In genomic region chr2:109613922-109614714, GRCh38 we compare ENCODE assay signal across 8 cellular contexts.
DNase-seq lines count a peak whose midpoint lies in the region; ATAC-seq and TF ChIP-seq lines count a peak whose summit lies in the region.

Gene SEPTIN10, minus strand, starts transcription at chr2:109613966. Its CDS starts 139 bp downstream, at chr2:109613827.
Gene SOWAHC, plus strand, starts transcription at chr2:109614364. Its CDS starts 126 bp downstream, at chr2:109614490.

- no peak for TF ChIP-seq CTCF in GM13977 (IDR thresholded peaks at IDR 0.05; ENCODE audit: extremely low read depth, insufficient read depth, missing control alignments)

- peak; percentile 70 for ATAC-seq in HG02943 (IDR thresholded peaks at IDR 0.05; ENCODE audit: low read depth, unreplicated experiment)

- DNase-seq in GM13977 (ENCODE audit: low spot score) (peak; percentile 90), NCI-H2196 treated with DMSO at 0.1 percent for 48 hours (lab: John Stamatoyannopoulos, UW; ENCODE audit: unreplicated experiment) (peak; percentile 88), dedifferentiated amniotic fluid mesenchymal stem cell (ENCODE audit: extremely low spot score) (peak; percentile 97), left kidney (ENCODE audit: low read depth, low spot score) (peak; percentile 99), GDM1 (lab: John Stamatoyannopoulos, UW) (no peak)
- peak; percentile 72 for DNase-seq in activated CD4-positive, alpha-beta T cell treated with anti-CD3 and anti-CD28 coated beads, Interleukin-2, amount 50 U/mL, for 1 hour
- peak; percentile 30 to 71 (median 58) for DNase-seq in stimulated activated CD4-positive, alpha-beta T cell treated with anti-CD3 and anti-CD28 coated beads, Interleukin-1b, Interleukin-23, amount 100 ng/mL, for 24 hours (ENCODE audit: low read depth in 4 of 4, low spot score in 1 of 4)

- in situ Hi-C loops in GM13977 (cut with MboI; ENCODE audit: low pct_unique_long_range_greater_than_20kb, low sequenced_read_pairs, unreplicated experiment), result no loop called here
